ENCODE assay signal across 8 cellular contexts in genomic region chr4:8440491-8441311, GRCh38. TPM values are rescaled to one million over a fixed set of nuclear protein-coding genes. Genes with fewer than 3 reads are reported as not detected.
DNase-seq lines count a peak whose midpoint lies in the region; ATAC-seq, FAIRE-seq and TF ChIP-seq lines count a peak whose summit lies in the region.

Gene ACOX3, minus strand, starts transcription at chr4:8440723. Its CDS starts 24,202 bp downstream, at chr4:8416521.
Gene TRMT44, plus strand, starts transcription at chr4:8440777. Its CDS starts 46 bp downstream, at chr4:8440823.

- FAIRE-seq in GM19239 (lab: Jason Lieb, UNC), result no peak

- ATAC-seq in HG03457 (IDR thresholded peaks at IDR 0.05; ENCODE audit: unreplicated experiment) (peak; percentile 78), left colon (peak; percentile 95)

- peak within 1 kb of the TSS; percentile 88 for H3K4me2 ChIP-seq in BLaER1

- H4K20me1 ChIP-seq in BLaER1, result peaks cover 50% of the 10 kb centered on the region

- H3K36me3 Mint-ChIP-seq in activated CD4-positive, alpha-beta T cell treated with anti-CD3 and anti-CD28 coated beads, Interleukin-2, amount 10 ng/mL, durations not matched to agents 7 days and 5 days (ENCODE audit: low read depth), result peaks cover 12% of the 10 kb centered on the region

- H3K27me3 ChIP-seq in BLaER1, result no peaks in the 10 kb centered on the region

- TF ChIP-seq CTCF in coronary artery (IDR thresholded peaks at IDR 0.05), result no peak

- peak within 1 kb of the TSS; percentile 92 for H3K4me3 Mint-ChIP-seq in activated CD4-positive, alpha-beta T cell treated with anti-CD3 and anti-CD28 coated beads, Interleukin-2, amount 10 ng/mL, durations not matched to agents 7 days and 5 days

- H3K4me3 ChIP-seq in BLaER1 (peak within 1 kb of the TSS; percentile 98), coronary artery (peak within 1 kb of the TSS; percentile 91)

- H3K36me3 ChIP-seq in BLaER1, result peaks cover 29% of the 10 kb centered on the region

- peaks cover 58% of the 10 kb centered on the region for H3K4me1 ChIP-seq in BLaER1

- peak within 1 kb of the TSS; percentile 79 for H3K9ac ChIP-seq in BLaER1

- peaks cover 7% of the 10 kb centered on the region for H3K9me3 Mint-ChIP-seq in activated CD4-positive, alpha-beta T cell treated with anti-CD3 and anti-CD28 coated beads, Interleukin-2, amount 10 ng/mL, durations not matched to agents 7 days and 5 days

- H3K27ac ChIP-seq in BLaER1 (peak within 1 kb of the TSS; percentile 86), coronary artery (peak within 1 kb of the TSS; percentile 91 to 94)

- peaks cover 15% of the 10 kb centered on the region for H3K9me3 ChIP-seq in BLaER1

- POLR2A ChIA-PET in activated CD4-positive, alpha-beta T cell treated with anti-CD3 and anti-CD28 coated beads, Interleukin-2, amount 10 ng/mL, durations not matched to agents 7 days and 5 days (lab: Charles Lee), result no interaction called here

- intact Hi-C loops in left colon (cut with DNase I, micrococcal nuclease), result no loop called here

- peak within 1 kb of the TSS; percentile 96 for H3K27ac Mint-ChIP-seq in activated CD4-positive, alpha-beta T cell treated with anti-CD3 and anti-CD28 coated beads, Interleukin-2, amount 10 ng/mL, durations not matched to agents 7 days and 5 days

- DNase-seq in GM19239 (ENCODE audit: insufficient read length, low spot score) (peak; percentile 78), NCI-H526 treated with DMSO at 0.1 percent for 48 hours (lab: John Stamatoyannopoulos, UW) (peak; percentile 71), coronary artery (ENCODE audit: low spot score) (peak; percentile 95), left colon (peak; percentile 88 to 93)
- peak; percentile 92 for DNase-seq in activated CD4-positive, alpha-beta T cell treated with anti-CD3 and anti-CD28 coated beads, Interleukin-2, amount 10 ng/mL, durations not matched to agents 7 days and 5 days
- DNase-seq in stimulated activated CD4-positive, alpha-beta T cell treated with anti-CD3 and anti-CD28 coated beads, Interleukin-1b, Interleukin-23, amount 100 ng/mL, for 4 hours (ENCODE audit: low read depth in 2 of 2), result peak; percentile 95 to 96

- peaks cover 78% of the 10 kb centered on the region for H3K4me1 Mint-ChIP-seq in activated CD4-positive, alpha-beta T cell treated with anti-CD3 and anti-CD28 coated beads, Interleukin-2, amount 10 ng/mL, durations not matched to agents 7 days and 5 days

- no peaks in the 10 kb centered on the region for H3K27me3 Mint-ChIP-seq in activated CD4-positive, alpha-beta T cell treated with anti-CD3 and anti-CD28 coated beads, Interleukin-2, amount 10 ng/mL, durations not matched to agents 7 days and 5 days

- CTCF ChIA-PET in activated CD4-positive, alpha-beta T cell treated with anti-CD3 and anti-CD28 coated beads, Interleukin-2, amount 10 ng/mL, durations not matched to agents 7 days and 5 days (lab: Charles Lee), result interaction anchor here (1.3 to 1.4 kb wide), 3 partner anchors 10 to 25 kb away, joined by 3 read pairs; no protein-coding TSS in a partner anchor

RNA-seq across cellular contexts. Expression of gene ACOX3, which starts in this region (rescaled TPM):
- total RNA-seq in activated CD4-positive, alpha-beta T cell treated with anti-CD3 and anti-CD28 coated beads, Interleukin-2, amount 10 ng/mL, durations not matched to agents 7 days and 5 days, result 10 to 100 TPM; 13.8 to 15.4 TPM
- 10 to 100 TPM; 25.9 to 29.7 TPM for total RNA-seq in left colon

RNA-seq across cellular contexts. Expression of gene TRMT44, which starts in this region (rescaled TPM):
- 10 to 100 TPM; 17.5 to 21.4 TPM for total RNA-seq in activated CD4-positive, alpha-beta T cell treated with anti-CD3 and anti-CD28 coated beads, Interleukin-2, amount 10 ng/mL, durations not matched to agents 7 days and 5 days
- total RNA-seq in left colon, result 10 to 100 TPM; 14.3 to 16.4 TPM

Comparison
In these comparisons a context has a peak if more than half of its experiments do, and no peak if none do; other contexts are left out.
1. Peak in every context shown above with its lines: DNase-seq, ATAC-seq, H3K4me3 ChIP-seq and H3K27ac ChIP-seq.